In genomic region chr19:51806571-51806970, GRCh38 we compare ENCODE assay signal across 8 cellular contexts. TPM values are rescaled to one million over a fixed set of nuclear protein-coding genes. Genes with fewer than 3 reads are reported as not detected.
"Had no signal": no experiment of that assay in that cellular context is flagged by ENCODE, and none has a peak within 500 bp of the region (broad histone marks: within the 10 kb centered on the region; RNA-seq: fewer than 3 reads in every experiment).

No MANE protein-coding gene starts in this region.

RNA-seq across cellular contexts. Expression of gene FPR3, which starts 11.6 kb away (rescaled TPM):
- total RNA-seq: activated CD4-positive, alpha-beta memory T cell treated with anti-CD3 and anti-CD28 coated beads, Interleukin-2, amount 10 ng/mL, durations not matched to agents 7 days and 5 days; activated CD8-positive, alpha-beta memory T cell treated with anti-CD3 and anti-CD28 coated beads, Interleukin-2, amount 10 ng/mL, durations not matched to agents 7 days and 5 days; bronchial epithelial cell; MCF 10A; OCI-LY7; SJCRH30; T-helper 17 cell had no signal

RNA-seq across cellular contexts. Expression of gene FPR2, which starts 45.6 kb away (rescaled TPM):
- total RNA-seq: activated CD4-positive, alpha-beta memory T cell treated with anti-CD3 and anti-CD28 coated beads, Interleukin-2, amount 10 ng/mL, durations not matched to agents 7 days and 5 days; activated CD8-positive, alpha-beta memory T cell treated with anti-CD3 and anti-CD28 coated beads, Interleukin-2, amount 10 ng/mL, durations not matched to agents 7 days and 5 days; bronchial epithelial cell; MCF 10A; OCI-LY7; SJCRH30; T-cell had no signal

RNA-seq across cellular contexts. Expression of gene FPR1, which starts 54.9 kb away (rescaled TPM):
- total RNA-seq: activated CD4-positive, alpha-beta memory T cell treated with anti-CD3 and anti-CD28 coated beads, Interleukin-2, amount 10 ng/mL, durations not matched to agents 7 days and 5 days; activated CD8-positive, alpha-beta memory T cell treated with anti-CD3 and anti-CD28 coated beads, Interleukin-2, amount 10 ng/mL, durations not matched to agents 7 days and 5 days; bronchial epithelial cell; OCI-LY7; SJCRH30 had no signal
